In genomic region chr15:52383100-52383588, GRCh38 we compare ENCODE assay signal across 12 cellular contexts.
DNase-seq lines count a peak whose midpoint lies in the region; ATAC-seq and TF ChIP-seq lines count a peak whose summit lies in the region.
"Had no signal": no experiment of that assay in that cellular context is flagged by ENCODE, and none has a peak within 500 bp of the region (broad histone marks: within the 10 kb centered on the region; RNA-seq: fewer than 3 reads in every experiment).

No MANE protein-coding gene starts in this region.

- no peak overlapping the region for H3K4me3 ChIP-seq in osteoblast (ENCODE audit: insufficient read depth, low read length)

- no peaks in the 10 kb centered on the region for H3K27me3 ChIP-seq in osteoblast (ENCODE audit: insufficient read depth, low read length)
- H3K27me3 ChIP-seq: foreskin keratinocyte had no signal

- H3K4me1 ChIP-seq in osteoblast (ENCODE audit: insufficient read depth, low read length): peaks cover 4% of the 10 kb centered on the region
- H3K4me1 ChIP-seq: foreskin keratinocyte had no signal

- H3K9me3 ChIP-seq in osteoblast (ENCODE audit: low read depth, low read length): no peaks in the 10 kb centered on the region

- ATAC-seq in GM19023 (IDR thresholded peaks at IDR 0.05; ENCODE audit: unreplicated experiment) (peak; percentile 34), HG02588 (IDR thresholded peaks at IDR 0.05; ENCODE audit: unreplicated experiment) (peak; percentile 40), Right ventricle myocardium inferior (no peak)
- ATAC-seq: foreskin keratinocyte had no signal

- no peak for TF ChIP-seq CTCF in osteoblast (IDR thresholded peaks at IDR 0.05; ENCODE audit: extremely low read depth, low read depth, low read length)

- peak overlapping the region; percentile 43 for H3K27ac ChIP-seq in osteoblast (ENCODE audit: low read depth, low read length)
- H3K27ac ChIP-seq: foreskin keratinocyte had no signal

- DNase-seq in HT1080 (ENCODE audit: low read depth) (peak; percentile 4), osteoblast (ENCODE audit: insufficient read length, low spot score, missing footprints) (no peak), Right ventricle myocardium inferior (ENCODE audit: missing footprints) (no peak), cerebellar cortex (ENCODE audit: low spot score) (no peak), iPS-NIHi7 (ENCODE audit: extremely low spot score) (no peak)
- no peak for DNase-seq in stimulated activated CD4-positive, alpha-beta T cell treated with anti-CD3 and anti-CD28 coated beads, Interleukin-2, amount 100 ng/mL, for 24 hours
- DNase-seq: activated CD4-positive, CD25-positive, alpha-beta regulatory T cell; foreskin keratinocyte; mesendoderm; NCI-H1436 had no signal

- no peaks in the 10 kb centered on the region for H3K79me2 ChIP-seq in osteoblast (ENCODE audit: insufficient read depth, low read length)

- no peak overlapping the region for H3K4me2 ChIP-seq in osteoblast (ENCODE audit: insufficient read depth, low read length)

- intact Hi-C loops in Right ventricle myocardium inferior (cut with DNase I): no loop called here

- peaks cover 7% of the 10 kb centered on the region for H3K36me3 ChIP-seq in osteoblast (ENCODE audit: insufficient read depth, low read length)

- no peaks in the 10 kb centered on the region for H4K20me1 ChIP-seq in osteoblast (ENCODE audit: insufficient read depth, low read length)

- no peak overlapping the region for H2AFZ ChIP-seq in osteoblast (ENCODE audit: low read length)
